1 cellular context compared by ENCODE assay signal in the genomic region with DNA sequence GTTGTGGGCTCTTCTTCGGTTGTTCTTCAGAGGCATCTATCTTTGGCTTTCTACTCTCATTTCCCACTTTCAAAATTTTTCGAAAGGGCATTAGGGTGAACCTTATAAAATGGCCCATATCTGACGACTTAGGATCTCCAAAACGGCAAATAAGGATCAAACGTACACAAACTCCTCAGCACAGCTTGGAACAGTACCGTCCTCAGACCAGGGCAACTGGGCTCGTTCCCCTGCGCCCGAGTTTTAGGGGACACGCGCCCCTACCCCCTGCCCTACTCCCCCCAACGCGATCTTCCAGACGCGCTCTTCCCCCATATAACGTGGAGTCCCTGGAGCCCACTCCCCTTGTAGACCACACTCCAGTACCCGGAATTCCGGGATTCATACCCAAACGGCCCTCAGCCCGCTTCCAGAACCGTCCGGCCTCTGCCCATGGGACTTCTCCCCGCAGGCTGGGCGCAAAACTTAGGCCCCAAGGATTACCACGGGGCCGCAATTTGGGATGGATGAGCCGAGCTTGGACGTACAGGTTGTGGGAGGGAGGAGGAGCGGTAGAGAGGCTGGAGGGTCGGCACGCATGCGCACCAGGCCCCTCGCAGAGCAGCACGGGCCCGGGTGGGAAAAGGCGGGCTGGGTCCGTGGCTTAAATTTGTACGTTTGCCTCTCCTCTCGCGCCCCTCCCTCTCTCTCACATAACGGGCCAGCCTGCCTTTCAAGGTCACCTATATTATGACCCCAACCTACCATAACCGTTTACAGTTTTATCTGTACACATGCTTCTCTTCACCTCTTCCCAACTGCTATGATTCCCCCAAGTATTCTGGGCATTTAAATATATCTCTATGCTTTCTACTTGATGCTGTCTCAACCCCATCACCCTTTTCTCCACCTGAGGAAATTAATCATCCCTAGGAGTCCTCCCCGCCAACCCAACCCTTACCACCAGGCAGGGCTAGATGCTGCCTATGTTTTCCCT.
TF ChIP-seq lines count a peak whose summit lies in the region.

No MANE protein-coding gene starts in this region.

TF ChIP-seq in HEK293, 187 proteins besides CTCF, POLR2A, EP300 and RAD21 (continued from another document):
- TF ChIP-seq ZNF169 (tag by site-specific recombination; IDR thresholded peaks at IDR 0.05) (no peak), ZNF223 (tag by site-specific recombination; IDR thresholded peaks at IDR 0.05) (no peak), ZNF48 (tag by site-specific recombination; IDR thresholded peaks at IDR 0.05) (no peak), ZNF768 (tag by site-specific recombination; IDR thresholded peaks at IDR 0.05) (no peak), ZNF600 (tag by site-specific recombination; IDR thresholded peaks at IDR 0.05) (0 out of 2 replicates have a peak, but pooled peaks have one; percentile 11), ZFHX2 (tag by site-specific recombination; conservative IDR thresholded peaks at IDR 0.05) (0 out of 2 replicates have a peak, but pooled peaks have one; percentile 10), ZNF530 (tag by site-specific recombination; IDR thresholded peaks at IDR 0.05; ENCODE audit: low read depth) (no peak), ZNF335 (tag by site-specific recombination; conservative IDR thresholded peaks at IDR 0.05) (peak; percentile 56), SP7 (tag by site-specific recombination; IDR thresholded peaks at IDR 0.05) (peak; percentile 12; the same call in 1 of the 2 replicates), PRDM1 (tag by site-specific recombination; IDR thresholded peaks at IDR 0.05) (peak; percentile 15; the same call in 1 of the 2 replicates), ZNF140 (tag by site-specific recombination; IDR thresholded peaks at IDR 0.05) (no peak), ZNF248 (tag by site-specific recombination; IDR thresholded peaks at IDR 0.05) (no peak), ZXDB (tag by site-specific recombination; IDR thresholded peaks at IDR 0.05) (0 out of 2 replicates have a peak, but pooled peaks have one; percentile 23), GLIS2 (tag by site-specific recombination; IDR thresholded peaks at IDR 0.05) (0 out of 2 replicates have a peak, but pooled peaks have one; percentile 14), ZNF76 (tag by site-specific recombination; IDR thresholded peaks at IDR 0.05; ENCODE audit: borderline replicate concordance, low read depth) (peak; percentile 33; the same call in 1 of the 2 replicates), ZNF341 (tag by site-specific recombination; IDR thresholded peaks at IDR 0.05; ENCODE audit: low read depth) (peak; percentile 76), ZNF560 (tag by site-specific recombination; IDR thresholded peaks at IDR 0.05; ENCODE audit: borderline replicate concordance) (no peak), SCRT2 (tag by site-specific recombination; IDR thresholded peaks at IDR 0.05) (peak; percentile 66)
- TF ChIP-seq, protein P1, sequence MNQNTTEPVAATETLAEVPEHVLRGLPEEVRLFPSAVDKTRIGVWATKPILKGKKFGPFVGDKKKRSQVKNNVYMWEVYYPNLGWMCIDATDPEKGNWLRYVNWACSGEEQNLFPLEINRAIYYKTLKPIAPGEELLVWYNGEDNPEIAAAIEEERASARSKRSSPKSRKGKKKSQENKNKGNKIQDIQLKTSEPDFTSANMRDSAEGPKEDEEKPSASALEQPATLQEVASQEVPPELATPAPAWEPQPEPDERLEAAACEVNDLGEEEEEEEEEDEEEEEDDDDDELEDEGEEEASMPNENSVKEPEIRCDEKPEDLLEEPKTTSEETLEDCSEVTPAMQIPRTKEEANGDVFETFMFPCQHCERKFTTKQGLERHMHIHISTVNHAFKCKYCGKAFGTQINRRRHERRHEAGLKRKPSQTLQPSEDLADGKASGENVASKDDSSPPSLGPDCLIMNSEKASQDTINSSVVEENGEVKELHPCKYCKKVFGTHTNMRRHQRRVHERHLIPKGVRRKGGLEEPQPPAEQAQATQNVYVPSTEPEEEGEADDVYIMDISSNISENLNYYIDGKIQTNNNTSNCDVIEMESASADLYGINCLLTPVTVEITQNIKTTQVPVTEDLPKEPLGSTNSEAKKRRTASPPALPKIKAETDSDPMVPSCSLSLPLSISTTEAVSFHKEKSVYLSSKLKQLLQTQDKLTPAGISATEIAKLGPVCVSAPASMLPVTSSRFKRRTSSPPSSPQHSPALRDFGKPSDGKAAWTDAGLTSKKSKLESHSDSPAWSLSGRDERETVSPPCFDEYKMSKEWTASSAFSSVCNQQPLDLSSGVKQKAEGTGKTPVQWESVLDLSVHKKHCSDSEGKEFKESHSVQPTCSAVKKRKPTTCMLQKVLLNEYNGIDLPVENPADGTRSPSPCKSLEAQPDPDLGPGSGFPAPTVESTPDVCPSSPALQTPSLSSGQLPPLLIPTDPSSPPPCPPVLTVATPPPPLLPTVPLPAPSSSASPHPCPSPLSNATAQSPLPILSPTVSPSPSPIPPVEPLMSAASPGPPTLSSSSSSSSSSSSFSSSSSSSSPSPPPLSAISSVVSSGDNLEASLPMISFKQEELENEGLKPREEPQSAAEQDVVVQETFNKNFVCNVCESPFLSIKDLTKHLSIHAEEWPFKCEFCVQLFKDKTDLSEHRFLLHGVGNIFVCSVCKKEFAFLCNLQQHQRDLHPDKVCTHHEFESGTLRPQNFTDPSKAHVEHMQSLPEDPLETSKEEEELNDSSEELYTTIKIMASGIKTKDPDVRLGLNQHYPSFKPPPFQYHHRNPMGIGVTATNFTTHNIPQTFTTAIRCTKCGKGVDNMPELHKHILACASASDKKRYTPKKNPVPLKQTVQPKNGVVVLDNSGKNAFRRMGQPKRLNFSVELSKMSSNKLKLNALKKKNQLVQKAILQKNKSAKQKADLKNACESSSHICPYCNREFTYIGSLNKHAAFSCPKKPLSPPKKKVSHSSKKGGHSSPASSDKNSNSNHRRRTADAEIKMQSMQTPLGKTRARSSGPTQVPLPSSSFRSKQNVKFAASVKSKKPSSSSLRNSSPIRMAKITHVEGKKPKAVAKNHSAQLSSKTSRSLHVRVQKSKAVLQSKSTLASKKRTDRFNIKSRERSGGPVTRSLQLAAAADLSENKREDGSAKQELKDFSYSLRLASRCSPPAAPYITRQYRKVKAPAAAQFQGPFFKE (tag by site-specific recombination; IDR thresholded peaks at IDR 0.05; ENCODE audit: borderline replicate concordance) = no peak
